37 cellular contexts compared by ENCODE assay signal in the genomic region with DNA sequence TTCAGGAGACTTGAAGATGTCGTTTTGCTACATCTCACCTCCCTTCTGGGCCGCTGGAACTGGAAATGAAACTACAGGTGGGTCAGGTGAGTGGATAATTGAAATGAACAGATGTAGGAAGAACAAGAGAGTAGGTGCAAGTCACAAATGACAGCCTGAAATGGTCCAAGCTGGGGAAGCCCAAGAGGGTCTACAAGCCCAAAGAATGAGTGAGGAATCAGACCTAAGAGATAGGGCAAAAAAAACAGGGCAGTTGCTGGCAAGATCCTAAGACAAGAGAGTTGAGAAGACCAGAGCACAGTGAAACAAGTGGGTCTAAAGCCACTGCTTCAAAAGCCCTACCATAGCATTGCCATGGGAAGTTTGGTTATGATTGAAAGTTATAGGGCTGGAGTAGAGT.
"Had no signal": no experiment of that assay in that cellular context is flagged by ENCODE, and none has a peak within 500 bp of the region (broad histone marks: within the 10 kb centered on the region; RNA-seq: fewer than 3 reads in every experiment).

No MANE protein-coding gene starts in this region.

- H3K4me1 ChIP-seq: ascending aorta had no signal

- H3K36me3 Mint-ChIP-seq: activated CD8-positive, alpha-beta memory T cell treated with anti-CD3 and anti-CD28 coated beads, Interleukin-2, amount 10 ng/mL, durations not matched to agents 7 days and 5 days; activated naive CD8-positive, alpha-beta T cell; brain; WTC11 had no signal

- H3K9me3 Mint-ChIP-seq: activated CD4-positive, alpha-beta memory T cell treated with anti-CD3 and anti-CD28 coated beads, Interleukin-2, amount 10 ng/mL, durations not matched to agents 7 days and 5 days; activated naive CD4-positive, alpha-beta T cell treated with anti-CD3 and anti-CD28 coated beads for 36 hours; activated naive CD8-positive, alpha-beta T cell treated with anti-CD3 and anti-CD28 coated beads, Interleukin-2, amount 10 ng/mL, durations not matched to agents 7 days and 5 days; activated naive CD8-positive, alpha-beta T cell treated with anti-CD3 and anti-CD28 coated beads, Interleukin-2, amount 50 U/mL, for 24 hours; activated T-cell treated with anti-CD3 and anti-CD28 coated beads, Interleukin-2, amount 50 U/mL, for 24 hours; activated T-helper 2 cell treated with anti-CD3 and anti-CD28 coated beads, Interferon-gamma antibody, Interleukin-2, Interleukin-4, amounts not matched to agents 10 μg/mL and 5 μg/mL and 100 μg/mL, durations not matched to agents 14 hours and 24 hours and 36 hours; central memory CD8-positive, alpha-beta T cell; T-helper 1 cell treated with Interleukin-12 subunit alpha and Interleukin-12 subunit beta and Interleukin-4 antibody, amounts not matched to agents 30 μg/mL and 1 μg/mL, for 36 hours; T-helper 2 cell treated with Interferon-gamma antibody and Interleukin-4, amounts not matched to agents 5 μg/mL and 100 μg/mL, for 36 hours had no signal

- H3K27me3 Mint-ChIP-seq: activated CD4-positive, alpha-beta T cell treated with anti-CD3 and anti-CD28 coated beads for 36 hours; activated CD4-positive, alpha-beta T cell treated with anti-CD3 and anti-CD28 coated beads, Interleukin-2, amount 10 ng/mL, durations not matched to agents 7 days and 5 days; activated CD8-positive, alpha-beta memory T cell treated with anti-CD3 and anti-CD28 coated beads, Interleukin-2, amount 10 ng/mL, durations not matched to agents 7 days and 5 days; activated naive CD8-positive, alpha-beta T cell; activated naive CD8-positive, alpha-beta T cell treated with anti-CD3 and anti-CD28 coated beads, Interleukin-2, amount 10 ng/mL, durations not matched to agents 7 days and 5 days; activated naive CD8-positive, alpha-beta T cell treated with anti-CD3 and anti-CD28 coated beads, Interleukin-2, amount 50 U/mL, for 24 hours; activated T-cell treated with anti-CD3 and anti-CD28 coated beads, Interleukin-2, amount 50 U/mL, for 24 hours; central memory CD8-positive, alpha-beta T cell had no signal

- DNase-seq: activated CD4-positive, alpha-beta memory T cell treated with anti-CD3 and anti-CD28 coated beads, Interleukin-2, amount 10 ng/mL, durations not matched to agents 7 days and 5 days; activated CD4-positive, alpha-beta T cell treated with anti-CD3 and anti-CD28 coated beads for 1 hour; activated CD4-positive, alpha-beta T cell treated with anti-CD3 and anti-CD28 coated beads for 36 hours; activated CD4-positive, alpha-beta T cell treated with anti-CD3 and anti-CD28 coated beads for 48 hours; activated CD4-positive, alpha-beta T cell treated with anti-CD3 and anti-CD28 coated beads, Interleukin-2, amount 10 ng/mL, durations not matched to agents 7 days and 5 days; activated CD4-positive, alpha-beta T cell treated with anti-CD3 and anti-CD28 coated beads, Interleukin-2, amount 50 U/mL, for 48 hours; activated CD4-positive, CD25-positive, alpha-beta regulatory T cell; activated CD8-positive, alpha-beta memory T cell treated with anti-CD3 and anti-CD28 coated beads for 24 hours; activated CD8-positive, alpha-beta memory T cell treated with anti-CD3 and anti-CD28 coated beads, Interleukin-2, amount 10 ng/mL, durations not matched to agents 7 days and 5 days; activated CD8-positive, alpha-beta memory T cell treated with anti-CD3 and anti-CD28 coated beads, Interleukin-2, amount 50 U/mL, for 48 hours; activated CD8-positive, alpha-beta T cell treated with anti-CD3 and anti-CD28 coated beads, Interleukin-2, amount 10 ng/mL, durations not matched to agents 7 days and 5 days; activated effector memory CD4-positive, alpha-beta T cell treated with Interleukin-2 at 50 U/mL for 16 hours; activated gamma-delta T cell; activated naive CD4-positive, alpha-beta T cell treated with anti-CD3 and anti-CD28 coated beads for 36 hours; activated naive CD4-positive, alpha-beta T cell treated with anti-CD3 and anti-CD28 coated beads, Interleukin-2, amount 50 U/mL, for 16 hours; activated naive CD8-positive, alpha-beta T cell treated with anti-CD3 and anti-CD28 coated beads, Interleukin-2, amount 10 ng/mL, durations not matched to agents 7 days and 5 days; activated naive CD8-positive, alpha-beta T cell treated with anti-CD3 and anti-CD28 coated beads, Interleukin-2, amount 50 U/mL, for 24 hours; activated T-cell treated with anti-CD3 and anti-CD28 coated beads, Interleukin-2, amount 50 U/mL, for 24 hours; activated T-cell treated with anti-CD3 and anti-CD28 coated beads, Interleukin-2, amount 50 U/mL, for 48 hours; amygdala; anterior cingulate cortex; caudate nucleus; cerebellar nuclear complex; T-helper 1 cell; T-helper 2 cell; T-helper 9 cell; WERI-Rb-1 had no signal

- ATAC-seq: activated CD4-positive, alpha-beta T cell treated with anti-CD3 and anti-CD28 coated beads for 36 hours; activated CD4-positive, CD25-positive, alpha-beta regulatory T cell treated with anti-CD3 and anti-CD28 coated beads, Interleukin-2, amount 50 U/mL, for 24 hours; activated CD8-positive, alpha-beta memory T cell treated with anti-CD3 and anti-CD28 coated beads, Interleukin-2, amount 10 ng/mL, durations not matched to agents 7 days and 5 days; activated CD8-positive, alpha-beta T cell treated with anti-CD3 and anti-CD28 coated beads, Interleukin-2, amount 10 ng/mL, durations not matched to agents 7 days and 5 days; activated naive CD8-positive, alpha-beta T cell treated with anti-CD3 and anti-CD28 coated beads, Interleukin-2, amount 50 U/mL, for 24 hours; WTC11 had no signal

- H3K27ac Mint-ChIP-seq: activated CD4-positive, alpha-beta memory T cell treated with anti-CD3 and anti-CD28 coated beads, Interleukin-2, amount 10 ng/mL, durations not matched to agents 7 days and 5 days; activated CD4-positive, alpha-beta T cell treated with anti-CD3 and anti-CD28 coated beads for 36 hours; activated CD4-positive, alpha-beta T cell treated with anti-CD3 and anti-CD28 coated beads, Interleukin-2, amount 10 ng/mL, durations not matched to agents 7 days and 5 days; activated CD8-positive, alpha-beta memory T cell treated with anti-CD3 and anti-CD28 coated beads, Interleukin-2, amount 10 ng/mL, durations not matched to agents 7 days and 5 days; activated CD8-positive, alpha-beta T cell treated with anti-CD3 and anti-CD28 coated beads, Interleukin-2, amount 10 ng/mL, durations not matched to agents 7 days and 5 days; activated naive CD4-positive, alpha-beta T cell treated with anti-CD3 and anti-CD28 coated beads for 36 hours; activated naive CD8-positive, alpha-beta T cell; activated naive CD8-positive, alpha-beta T cell treated with anti-CD3 and anti-CD28 coated beads, Interleukin-2, amount 10 ng/mL, durations not matched to agents 7 days and 5 days; activated naive CD8-positive, alpha-beta T cell treated with anti-CD3 and anti-CD28 coated beads, Interleukin-2, amount 50 U/mL, for 24 hours; activated T-cell treated with anti-CD3 and anti-CD28 coated beads, Interleukin-2, amount 50 U/mL, for 24 hours; activated T-helper 2 cell treated with anti-CD3 and anti-CD28 coated beads, Interferon-gamma antibody, Interleukin-2, Interleukin-4, amounts not matched to agents 10 μg/mL and 5 μg/mL and 100 μg/mL, durations not matched to agents 14 hours and 24 hours and 36 hours; brain; T-helper 1 cell treated with Interleukin-12 subunit alpha and Interleukin-12 subunit beta and Interleukin-4 antibody, amounts not matched to agents 30 μg/mL and 1 μg/mL, for 36 hours; T-helper 2 cell treated with Interferon-gamma antibody and Interleukin-4, amounts not matched to agents 5 μg/mL and 100 μg/mL, for 36 hours; WTC11 had no signal

- H3K4me3 ChIP-seq: ascending aorta, cardiac muscle cell had no signal

- H3K4me3 Mint-ChIP-seq: activated CD4-positive, alpha-beta memory T cell treated with anti-CD3 and anti-CD28 coated beads, Interleukin-2, amount 10 ng/mL, durations not matched to agents 7 days and 5 days; activated CD4-positive, alpha-beta T cell treated with anti-CD3 and anti-CD28 coated beads for 36 hours; activated CD4-positive, alpha-beta T cell treated with anti-CD3 and anti-CD28 coated beads, Interleukin-2, amount 10 ng/mL, durations not matched to agents 7 days and 5 days; activated CD8-positive, alpha-beta memory T cell treated with anti-CD3 and anti-CD28 coated beads, Interleukin-2, amount 10 ng/mL, durations not matched to agents 7 days and 5 days; activated CD8-positive, alpha-beta T cell treated with anti-CD3 and anti-CD28 coated beads, Interleukin-2, amount 10 ng/mL, durations not matched to agents 7 days and 5 days; activated naive CD4-positive, alpha-beta T cell treated with anti-CD3 and anti-CD28 coated beads for 36 hours; activated naive CD8-positive, alpha-beta T cell; activated naive CD8-positive, alpha-beta T cell treated with anti-CD3 and anti-CD28 coated beads, Interleukin-2, amount 10 ng/mL, durations not matched to agents 7 days and 5 days; activated naive CD8-positive, alpha-beta T cell treated with anti-CD3 and anti-CD28 coated beads, Interleukin-2, amount 50 U/mL, for 24 hours; activated T-cell treated with anti-CD3 and anti-CD28 coated beads, Interleukin-2, amount 50 U/mL, for 24 hours; brain; central memory CD8-positive, alpha-beta T cell; T-helper 1 cell treated with Interleukin-12 subunit alpha and Interleukin-12 subunit beta and Interleukin-4 antibody, amounts not matched to agents 30 μg/mL and 1 μg/mL, for 36 hours; T-helper 2 cell treated with Interferon-gamma antibody and Interleukin-4, amounts not matched to agents 5 μg/mL and 100 μg/mL, for 36 hours; WTC11 had no signal

- H3K4me1 Mint-ChIP-seq: brain, WTC11 had no signal

- H3K27me3 ChIP-seq: ascending aorta, cardiac muscle cell had no signal

- H3K36me3 ChIP-seq: ascending aorta, cardiac muscle cell, WERI-Rb-1 had no signal

- H3K27ac ChIP-seq: ascending aorta, cardiac muscle cell, WERI-Rb-1 had no signal

- H3K9me3 ChIP-seq: ascending aorta had no signal
